ENCODE assay signal across 8 cellular contexts in the genomic region with DNA sequence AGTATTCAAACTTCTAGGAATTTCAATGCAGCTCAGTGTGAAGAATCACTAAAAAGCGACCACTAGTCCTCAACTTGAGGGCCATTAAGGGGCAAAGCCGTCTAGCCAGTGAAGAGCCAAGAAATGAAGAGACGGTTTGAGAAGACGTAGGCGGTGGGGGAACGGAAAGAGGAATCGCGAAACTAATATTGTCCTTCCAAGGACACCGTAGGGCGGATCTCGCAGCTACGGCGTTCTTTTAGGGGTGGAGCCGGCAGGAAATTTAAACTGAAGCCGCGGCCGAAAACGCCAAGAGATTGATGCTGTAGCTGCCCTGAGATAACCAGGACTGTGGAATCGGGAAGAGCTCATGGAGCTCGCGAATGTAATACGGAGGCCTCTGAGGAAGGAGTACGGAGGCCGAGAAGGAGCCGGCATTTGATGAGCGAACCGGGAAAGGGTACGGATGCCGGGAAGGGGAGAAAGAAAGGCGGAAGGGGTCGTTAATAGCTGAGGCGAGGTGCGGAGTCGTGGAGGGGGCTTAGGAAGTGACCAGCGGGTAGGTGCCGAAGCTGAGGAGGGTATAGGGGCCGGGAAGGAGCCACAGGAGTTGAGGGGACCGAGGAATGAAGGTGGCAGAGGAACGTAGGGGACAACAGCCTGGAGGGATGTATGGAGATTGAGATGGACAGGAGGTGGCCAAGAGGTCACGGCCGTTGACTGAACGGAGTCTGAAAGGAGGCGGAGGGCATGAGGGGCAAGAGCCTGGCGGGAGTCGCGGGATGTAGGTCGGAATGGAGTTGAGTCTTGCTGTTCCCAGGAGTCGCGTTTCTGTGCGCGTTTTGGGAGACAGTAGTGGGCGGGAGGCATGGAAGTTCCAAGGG. TPM values are rescaled to one million over a fixed set of nuclear protein-coding genes. Genes with fewer than 3 reads are reported as not detected.
A peak's percentile ranks its signal among the peaks of the same experiment; 100 is the strongest.
DNase-seq lines count a peak whose midpoint lies in the region; ATAC-seq and TF ChIP-seq lines count a peak whose summit lies in the region.

Gene DBF4B, plus strand, starts transcription at position 265 of the 863 bp plus-strand sequence. Its CDS starts 156 bp downstream, at position 421.

- peak; percentile 83 for DNase-seq in DMS53 treated with DMSO at 0.1 percent for 48 hours (lab: John Stamatoyannopoulos, UW; ENCODE audit: unreplicated experiment)
- peak; percentile 88 for DNase-seq in NCI-H460 (ENCODE audit: extremely low read depth, low read depth)
- DNase-seq in activated CD4-positive, CD25-positive, alpha-beta regulatory T cell treated with anti-CD3 and anti-CD28 coated beads, Interleukin-2, amount 50 U/mL, for 72 hours = peak; percentile 77
- peak; percentile 89 for DNase-seq in cerebellum (ENCODE audit: low spot score)
- DNase-seq in kidney epithelial cell (ENCODE audit: low read depth) = peak; percentile 68
- peak; percentile 53 to 66 for DNase-seq in stimulated activated CD4-positive, alpha-beta T cell treated with anti-CD3 and anti-CD28 coated beads, Interleukin-15, amount 100 ng/mL, for 1 hour (ENCODE audit: low read depth in 1 of 2, low spot score in 1 of 2)

- peak within 1 kb of the TSS; percentile 59 for H3K4me3 ChIP-seq in kidney epithelial cell (ENCODE audit: low read depth, low read length)

- H3K36me3 ChIP-seq in kidney epithelial cell (ENCODE audit: control insufficient read depth, insufficient read depth, low read length) = no peaks in the 10 kb centered on the region

- ATAC-seq in HG03045 (IDR thresholded peaks at IDR 0.05; ENCODE audit: unreplicated experiment) (peak; percentile 66), HG03025 (IDR thresholded peaks at IDR 0.05; ENCODE audit: low FRiP score, unreplicated experiment) (no peak)

- no peak for TF ChIP-seq CTCF in kidney epithelial cell (IDR thresholded peaks at IDR 0.05; ENCODE audit: insufficient read depth, low read length, poor library complexity, severe bottlenecking)

- H3K27me3 ChIP-seq in kidney epithelial cell (ENCODE audit: control insufficient read depth, insufficient read depth, low read length) = no peaks in the 10 kb centered on the region

RNA-seq across cellular contexts. Expression of gene DBF4B, which starts in this region (rescaled TPM):
- total RNA-seq in NCI-H460 (2014; rRNA removed; shearing (Covaris generic)) = 11.5 and 12.9 TPM in 2 replicates
- polyA plus RNA-seq in NCI-H460 (2014; cell fraction: nucleus; rRNA removed) = 53.7 and 69.2 TPM in 2 replicates
- total RNA-seq in cerebellum (6.4 TPM), kidney epithelial cell (6.2 and 10.2 TPM in 2 replicates)
